In the genomic region with DNA sequence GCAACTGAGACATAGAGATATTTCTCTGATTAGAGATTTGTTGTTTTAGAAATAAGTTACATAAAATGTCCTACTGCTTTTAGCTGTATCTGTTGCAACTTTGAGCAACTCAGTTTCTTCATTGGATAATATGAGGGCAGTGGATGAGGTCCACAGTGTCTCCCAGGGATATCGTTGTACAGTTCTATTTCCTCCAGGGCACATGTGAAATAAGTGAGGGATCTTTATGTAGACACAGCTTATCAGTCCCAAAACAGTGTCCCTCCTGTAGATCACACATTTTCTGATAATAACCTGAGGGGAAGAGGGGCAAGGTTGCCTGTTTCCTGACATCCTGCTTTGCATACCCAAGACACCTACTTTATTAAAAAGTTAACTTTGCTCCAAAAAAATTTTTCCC, we compare ENCODE assay signal across 1 cellular context.
A peak's percentile ranks its signal among the peaks of the same experiment; 100 is the strongest.
TF ChIP-seq lines count a peak whose summit lies in the region.

No MANE protein-coding gene starts in this region.

TF ChIP-seq in K562, 482 proteins besides CTCF, POLR2A, EP300 and RAD21 (continued from another document):
- TF ChIP-seq, protein P1, sequence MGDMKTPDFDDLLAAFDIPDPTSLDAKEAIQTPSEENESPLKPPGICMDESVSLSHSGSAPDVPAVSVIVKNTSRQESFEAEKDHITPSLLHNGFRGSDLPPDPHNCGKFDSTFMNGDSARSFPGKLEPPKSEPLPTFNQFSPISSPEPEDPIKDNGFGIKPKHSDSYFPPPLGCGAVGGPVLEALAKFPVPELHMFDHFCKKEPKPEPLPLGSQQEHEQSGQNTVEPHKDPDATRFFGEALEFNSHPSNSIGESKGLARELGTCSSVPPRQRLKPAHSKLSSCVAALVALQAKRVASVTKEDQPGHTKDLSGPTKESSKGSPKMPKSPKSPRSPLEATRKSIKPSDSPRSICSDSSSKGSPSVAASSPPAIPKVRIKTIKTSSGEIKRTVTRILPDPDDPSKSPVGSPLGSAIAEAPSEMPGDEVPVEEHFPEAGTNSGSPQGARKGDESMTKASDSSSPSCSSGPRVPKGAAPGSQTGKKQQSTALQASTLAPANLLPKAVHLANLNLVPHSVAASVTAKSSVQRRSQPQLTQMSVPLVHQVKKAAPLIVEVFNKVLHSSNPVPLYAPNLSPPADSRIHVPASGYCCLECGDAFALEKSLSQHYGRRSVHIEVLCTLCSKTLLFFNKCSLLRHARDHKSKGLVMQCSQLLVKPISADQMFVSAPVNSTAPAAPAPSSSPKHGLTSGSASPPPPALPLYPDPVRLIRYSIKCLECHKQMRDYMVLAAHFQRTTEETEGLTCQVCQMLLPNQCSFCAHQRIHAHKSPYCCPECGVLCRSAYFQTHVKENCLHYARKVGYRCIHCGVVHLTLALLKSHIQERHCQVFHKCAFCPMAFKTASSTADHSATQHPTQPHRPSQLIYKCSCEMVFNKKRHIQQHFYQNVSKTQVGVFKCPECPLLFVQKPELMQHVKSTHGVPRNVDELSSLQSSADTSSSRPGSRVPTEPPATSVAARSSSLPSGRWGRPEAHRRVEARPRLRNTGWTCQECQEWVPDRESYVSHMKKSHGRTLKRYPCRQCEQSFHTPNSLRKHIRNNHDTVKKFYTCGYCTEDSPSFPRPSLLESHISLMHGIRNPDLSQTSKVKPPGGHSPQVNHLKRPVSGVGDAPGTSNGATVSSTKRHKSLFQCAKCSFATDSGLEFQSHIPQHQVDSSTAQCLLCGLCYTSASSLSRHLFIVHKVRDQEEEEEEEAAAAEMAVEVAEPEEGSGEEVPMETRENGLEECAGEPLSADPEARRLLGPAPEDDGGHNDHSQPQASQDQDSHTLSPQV (IDR thresholded peaks at IDR 0.05) = peak; percentile 25; the same call in 1 of the 2 replicates
- TF ChIP-seq BDP1 (IDR thresholded peaks at IDR 0.05; ENCODE audit: insufficient read depth, insufficient read length) (no peak), PHF21A (IDR thresholded peaks at IDR 0.05; ENCODE audit: borderline replicate concordance, low read depth) (no peak), ZNF253 (CRISPR knock-in tag; conservative IDR thresholded peaks at IDR 0.05) (no peak), ZNF695 (CRISPR knock-in tag; IDR thresholded peaks at IDR 0.05) (no peak), TARDBP (IDR thresholded peaks at IDR 0.05) (no peak), STAT5A (IDR thresholded peaks at IDR 0.05; ENCODE audit: borderline replicate concordance, low read length) (peak; percentile 74; the same call in 1 of the 2 replicates), MCM5 (IDR thresholded peaks at IDR 0.05; ENCODE audit: low read depth) (no peak), ZNF239 (CRISPR knock-in tag; IDR thresholded peaks at IDR 0.05) (no peak), ZNF384 (IDR thresholded peaks at IDR 0.05; ENCODE audit: low read depth, low read length) (no peak), ZNF584 (CRISPR knock-in tag; IDR thresholded peaks at IDR 0.05; ENCODE audit: low read depth) (no peak), POLR2AphosphoS2 (IDR thresholded peaks at IDR 0.05; ENCODE audit: low read length) (no peak), ZC3H11A (IDR thresholded peaks at IDR 0.05; ENCODE audit: low read depth, low read length) (no peak), ETV1 (tag; conservative IDR thresholded peaks at IDR 0.05; ENCODE audit: low read depth) (peak; percentile 42; the same call in 1 of the 2 replicates), TCF3 (CRISPR knock-in tag; IDR thresholded peaks at IDR 0.05) (peak; percentile 89), SIN3A (IDR thresholded peaks at IDR 0.05; ENCODE audit: borderline replicate concordance in 2 of 2, control insufficient read depth in 1 of 2, low read depth in 2 of 2, low read length in 2 of 2) (no peak), CAMTA2 (CRISPR knock-in tag; conservative IDR thresholded peaks at IDR 0.05) (no peak), KHSRP (IDR thresholded peaks at IDR 0.05) (no peak), EWSR1 (IDR thresholded peaks at IDR 0.05; ENCODE audit: borderline replicate concordance, low read depth, partially characterized antibody) (no peak), RBM25 (IDR thresholded peaks at IDR 0.05; ENCODE audit: low read depth, low read length, severe bottlenecking) (no peak), NR3C1 (CRISPR knock-in tag; IDR thresholded peaks at IDR 0.05) (no peak), PHF8 (IDR thresholded peaks at IDR 0.05; ENCODE audit: borderline replicate concordance, low read length) (no peak), ZNF586 (CRISPR knock-in tag; conservative IDR thresholded peaks at IDR 0.05) (no peak), GATAD2A (IDR thresholded peaks at IDR 0.05) (no peak), CEBPG (CRISPR knock-in tag; IDR thresholded peaks at IDR 0.05) (peak; percentile 75; the same call in 1 of the 2 replicates), CEBPG (tag; conservative IDR thresholded peaks at IDR 0.05 in 1 of 2, IDR thresholded peaks at IDR 0.05 in 1 of 2) (peak; percentile 19 to 76; a peak in 2 of 4 replicates), ZC3H8 (IDR thresholded peaks at IDR 0.05) (no peak), MYBL2 (IDR thresholded peaks at IDR 0.05; ENCODE audit: low read depth) (no peak), MYBL2 (CRISPR knock-in tag; IDR thresholded peaks at IDR 0.05; ENCODE audit: borderline replicate concordance) (no peak), ZNF699 (CRISPR knock-in tag; IDR thresholded peaks at IDR 0.05; ENCODE audit: insufficient replicate concordance) (no peak), ZNF354B (CRISPR knock-in tag; IDR thresholded peaks at IDR 0.05) (no peak), SREBF1 (IDR thresholded peaks at IDR 0.05; ENCODE audit: borderline replicate concordance, low read depth, low read length) (no peak), ZNF830 (CRISPR knock-in tag; IDR thresholded peaks at IDR 0.05) (no peak), ZNF717 (CRISPR knock-in tag; IDR thresholded peaks at IDR 0.05) (no peak), TSC22D4 (tag; IDR thresholded peaks at IDR 0.05) (no peak)
- TF ChIP-seq, protein P2, sequence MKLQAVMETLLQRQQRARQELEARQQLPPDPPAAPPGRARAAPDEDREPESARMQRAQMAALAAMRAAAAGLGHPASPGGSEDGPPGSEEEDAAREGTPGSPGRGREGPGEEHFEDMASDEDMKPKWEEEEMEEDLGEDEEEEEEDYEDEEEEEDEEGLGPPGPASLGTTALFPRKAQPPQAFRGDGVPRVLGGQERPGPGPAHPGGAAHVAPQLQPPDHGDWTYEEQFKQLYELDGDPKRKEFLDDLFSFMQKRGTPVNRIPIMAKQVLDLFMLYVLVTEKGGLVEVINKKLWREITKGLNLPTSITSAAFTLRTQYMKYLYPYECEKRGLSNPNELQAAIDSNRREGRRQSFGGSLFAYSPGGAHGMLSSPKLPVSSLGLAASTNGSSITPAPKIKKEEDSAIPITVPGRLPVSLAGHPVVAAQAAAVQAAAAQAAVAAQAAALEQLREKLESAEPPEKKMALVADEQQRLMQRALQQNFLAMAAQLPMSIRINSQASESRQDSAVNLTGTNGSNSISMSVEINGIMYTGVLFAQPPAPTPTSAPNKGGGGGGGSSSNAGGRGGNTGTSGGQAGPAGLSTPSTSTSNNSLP (IDR thresholded peaks at IDR 0.05; ENCODE audit: borderline replicate concordance, low read depth, low read length) = no peak
- TF ChIP-seq, protein P3, sequence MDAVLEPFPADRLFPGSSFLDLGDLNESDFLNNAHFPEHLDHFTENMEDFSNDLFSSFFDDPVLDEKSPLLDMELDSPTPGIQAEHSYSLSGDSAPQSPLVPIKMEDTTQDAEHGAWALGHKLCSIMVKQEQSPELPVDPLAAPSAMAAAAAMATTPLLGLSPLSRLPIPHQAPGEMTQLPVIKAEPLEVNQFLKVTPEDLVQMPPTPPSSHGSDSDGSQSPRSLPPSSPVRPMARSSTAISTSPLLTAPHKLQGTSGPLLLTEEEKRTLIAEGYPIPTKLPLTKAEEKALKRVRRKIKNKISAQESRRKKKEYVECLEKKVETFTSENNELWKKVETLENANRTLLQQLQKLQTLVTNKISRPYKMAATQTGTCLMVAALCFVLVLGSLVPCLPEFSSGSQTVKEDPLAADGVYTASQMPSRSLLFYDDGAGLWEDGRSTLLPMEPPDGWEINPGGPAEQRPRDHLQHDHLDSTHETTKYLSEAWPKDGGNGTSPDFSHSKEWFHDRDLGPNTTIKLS (IDR thresholded peaks at IDR 0.05; ENCODE audit: borderline replicate concordance, low read depth) = no peak
- TF ChIP-seq, protein P4, sequence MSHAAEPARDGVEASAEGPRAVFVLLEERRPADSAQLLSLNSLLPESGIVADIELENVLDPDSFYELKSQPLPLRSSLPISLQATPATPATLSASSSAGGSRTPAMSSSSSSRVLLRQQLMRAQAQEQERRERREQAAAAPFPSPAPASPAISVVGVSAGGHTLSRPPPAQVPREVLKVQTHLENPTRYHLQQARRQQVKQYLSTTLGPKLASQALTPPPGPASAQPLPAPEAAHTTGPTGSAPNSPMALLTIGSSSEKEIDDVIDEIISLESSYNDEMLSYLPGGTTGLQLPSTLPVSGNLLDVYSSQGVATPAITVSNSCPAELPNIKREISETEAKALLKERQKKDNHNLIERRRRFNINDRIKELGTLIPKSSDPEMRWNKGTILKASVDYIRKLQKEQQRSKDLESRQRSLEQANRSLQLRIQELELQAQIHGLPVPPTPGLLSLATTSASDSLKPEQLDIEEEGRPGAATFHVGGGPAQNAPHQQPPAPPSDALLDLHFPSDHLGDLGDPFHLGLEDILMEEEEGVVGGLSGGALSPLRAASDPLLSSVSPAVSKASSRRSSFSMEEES (CRISPR knock-in tag; IDR thresholded peaks at IDR 0.05) = no peak
- TF ChIP-seq, protein P5, sequence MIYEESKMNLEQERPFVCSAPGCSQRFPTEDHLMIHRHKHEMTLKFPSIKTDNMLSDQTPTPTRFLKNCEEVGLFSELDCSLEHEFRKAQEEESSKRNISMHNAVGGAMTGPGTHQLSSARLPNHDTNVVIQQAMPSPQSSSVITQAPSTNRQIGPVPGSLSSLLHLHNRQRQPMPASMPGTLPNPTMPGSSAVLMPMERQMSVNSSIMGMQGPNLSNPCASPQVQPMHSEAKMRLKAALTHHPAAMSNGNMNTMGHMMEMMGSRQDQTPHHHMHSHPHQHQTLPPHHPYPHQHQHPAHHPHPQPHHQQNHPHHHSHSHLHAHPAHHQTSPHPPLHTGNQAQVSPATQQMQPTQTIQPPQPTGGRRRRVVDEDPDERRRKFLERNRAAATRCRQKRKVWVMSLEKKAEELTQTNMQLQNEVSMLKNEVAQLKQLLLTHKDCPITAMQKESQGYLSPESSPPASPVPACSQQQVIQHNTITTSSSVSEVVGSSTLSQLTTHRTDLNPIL (CRISPR knock-in tag; IDR thresholded peaks at IDR 0.05) = no peak
- TF ChIP-seq, protein P6, sequence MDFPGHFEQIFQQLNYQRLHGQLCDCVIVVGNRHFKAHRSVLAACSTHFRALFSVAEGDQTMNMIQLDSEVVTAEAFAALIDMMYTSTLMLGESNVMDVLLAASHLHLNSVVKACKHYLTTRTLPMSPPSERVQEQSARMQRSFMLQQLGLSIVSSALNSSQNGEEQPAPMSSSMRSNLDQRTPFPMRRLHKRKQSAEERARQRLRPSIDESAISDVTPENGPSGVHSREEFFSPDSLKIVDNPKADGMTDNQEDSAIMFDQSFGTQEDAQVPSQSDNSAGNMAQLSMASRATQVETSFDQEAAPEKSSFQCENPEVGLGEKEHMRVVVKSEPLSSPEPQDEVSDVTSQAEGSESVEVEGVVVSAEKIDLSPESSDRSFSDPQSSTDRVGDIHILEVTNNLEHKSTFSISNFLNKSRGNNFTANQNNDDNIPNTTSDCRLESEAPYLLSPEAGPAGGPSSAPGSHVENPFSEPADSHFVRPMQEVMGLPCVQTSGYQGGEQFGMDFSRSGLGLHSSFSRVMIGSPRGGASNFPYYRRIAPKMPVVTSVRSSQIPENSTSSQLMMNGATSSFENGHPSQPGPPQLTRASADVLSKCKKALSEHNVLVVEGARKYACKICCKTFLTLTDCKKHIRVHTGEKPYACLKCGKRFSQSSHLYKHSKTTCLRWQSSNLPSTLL (IDR thresholded peaks at IDR 0.05) = no peak
- TF ChIP-seq, protein P7, sequence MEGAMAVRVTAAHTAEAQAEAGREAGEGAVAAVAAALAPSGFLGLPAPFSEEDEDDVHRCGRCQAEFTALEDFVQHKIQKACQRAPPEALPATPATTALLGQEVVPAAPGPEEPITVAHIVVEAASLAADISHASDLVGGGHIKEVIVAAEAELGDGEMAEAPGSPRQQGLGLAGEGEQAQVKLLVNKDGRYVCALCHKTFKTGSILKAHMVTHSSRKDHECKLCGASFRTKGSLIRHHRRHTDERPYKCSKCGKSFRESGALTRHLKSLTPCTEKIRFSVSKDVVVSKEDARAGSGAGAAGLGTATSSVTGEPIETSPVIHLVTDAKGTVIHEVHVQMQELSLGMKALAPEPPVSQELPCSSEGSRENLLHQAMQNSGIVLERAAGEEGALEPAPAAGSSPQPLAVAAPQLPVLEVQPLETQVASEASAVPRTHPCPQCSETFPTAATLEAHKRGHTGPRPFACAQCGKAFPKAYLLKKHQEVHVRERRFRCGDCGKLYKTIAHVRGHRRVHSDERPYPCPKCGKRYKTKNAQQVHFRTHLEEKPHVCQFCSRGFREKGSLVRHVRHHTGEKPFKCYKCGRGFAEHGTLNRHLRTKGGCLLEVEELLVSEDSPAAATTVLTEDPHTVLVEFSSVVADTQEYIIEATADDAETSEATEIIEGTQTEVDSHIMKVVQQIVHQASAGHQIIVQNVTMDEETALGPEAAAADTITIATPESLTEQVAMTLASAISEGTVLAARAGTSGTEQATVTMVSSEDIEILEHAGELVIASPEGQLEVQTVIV (CRISPR knock-in tag; IDR thresholded peaks at IDR 0.05; ENCODE audit: borderline replicate concordance) = no peak
- TF ChIP-seq, protein P8, sequence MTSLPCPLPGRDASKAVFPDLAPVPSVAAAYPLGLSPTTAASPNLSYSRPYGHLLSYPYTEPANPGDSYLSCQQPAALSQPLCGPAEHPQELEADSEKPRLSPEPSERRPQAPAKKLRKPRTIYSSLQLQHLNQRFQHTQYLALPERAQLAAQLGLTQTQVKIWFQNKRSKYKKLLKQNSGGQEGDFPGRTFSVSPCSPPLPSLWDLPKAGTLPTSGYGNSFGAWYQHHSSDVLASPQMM (CRISPR knock-in tag; IDR thresholded peaks at IDR 0.05) = no peak
- TF ChIP-seq, protein P9, sequence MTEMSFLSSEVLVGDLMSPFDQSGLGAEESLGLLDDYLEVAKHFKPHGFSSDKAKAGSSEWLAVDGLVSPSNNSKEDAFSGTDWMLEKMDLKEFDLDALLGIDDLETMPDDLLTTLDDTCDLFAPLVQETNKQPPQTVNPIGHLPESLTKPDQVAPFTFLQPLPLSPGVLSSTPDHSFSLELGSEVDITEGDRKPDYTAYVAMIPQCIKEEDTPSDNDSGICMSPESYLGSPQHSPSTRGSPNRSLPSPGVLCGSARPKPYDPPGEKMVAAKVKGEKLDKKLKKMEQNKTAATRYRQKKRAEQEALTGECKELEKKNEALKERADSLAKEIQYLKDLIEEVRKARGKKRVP (CRISPR knock-in tag; IDR thresholded peaks at IDR 0.05) = peak; percentile 54; the same call in 1 of the 2 replicates
TF ChIP-seq in K562: peak in this region for 56.
